ENCODE assay signal across 21 cellular contexts in the genomic region with DNA sequence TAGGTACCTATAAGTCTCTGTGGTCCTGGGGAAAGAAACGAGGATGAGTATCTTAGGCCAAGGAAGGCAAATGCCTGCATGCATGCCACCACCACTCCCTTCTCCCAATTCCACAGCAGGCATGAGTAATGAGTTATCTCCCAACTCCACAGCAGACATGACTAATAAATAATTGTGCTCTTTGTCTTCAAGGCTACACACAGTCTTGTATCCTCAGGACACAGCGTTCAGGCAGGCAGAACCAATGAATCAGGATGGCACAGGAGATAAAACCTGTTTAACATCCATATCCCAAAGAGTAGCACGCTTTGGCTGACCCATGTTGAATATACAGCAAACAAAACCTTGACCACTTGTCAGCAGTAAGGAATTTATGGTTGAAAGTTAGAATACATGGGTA.
"Had no signal": no experiment of that assay in that cellular context is flagged by ENCODE, and none has a peak within 500 bp of the region (broad histone marks: within the 10 kb centered on the region; RNA-seq: fewer than 3 reads in every experiment).

No MANE protein-coding gene starts in this region.

- ATAC-seq: activated CD4-positive, CD25-positive, alpha-beta regulatory T cell treated with anti-CD3 and anti-CD28 coated beads, Interleukin-2, amount 50 U/mL, for 24 hours; activated CD8-positive, alpha-beta T cell treated with anti-CD3 and anti-CD28 coated beads, Interleukin-2, amount 10 ng/mL, durations not matched to agents 7 days and 5 days; activated naive CD4-positive, alpha-beta T cell treated with anti-CD3 and anti-CD28 coated beads, Interleukin-2, amount 50 U/mL, for 72 hours; activated T-cell treated with anti-CD3 and anti-CD28 coated beads, Interleukin-2, amount 50 U/mL, for 72 hours; effector memory CD8-positive, alpha-beta T cell; gastrocnemius medialis; heart left ventricle; stimulated activated naive CD8-positive, alpha-beta T cell treated with anti-CD3 and anti-CD28 coated beads, Interleukin-15, Interleukin-2, amounts not matched to agents 100 U/mL and 50 U/mL, for 24 hours had no signal

- H3K27ac Mint-ChIP-seq: activated CD4-positive, alpha-beta T cell treated with anti-CD3 and anti-CD28 coated beads, Interleukin-2, amount 10 ng/mL, durations not matched to agents 7 days and 5 days; activated CD8-positive, alpha-beta T cell treated with anti-CD3 and anti-CD28 coated beads, Interleukin-2, amount 10 ng/mL, durations not matched to agents 7 days and 5 days; activated naive CD4-positive, alpha-beta T cell treated with anti-CD3 and anti-CD28 coated beads, Interleukin-2, amount 50 U/mL, for 72 hours; activated T-cell treated with anti-CD3 and anti-CD28 coated beads, Interleukin-2, amount 50 U/mL, for 72 hours; effector memory CD8-positive, alpha-beta T cell; memory B cell; T-helper 1 cell treated with Interleukin-12 subunit alpha and Interleukin-12 subunit beta and Interleukin-4 antibody, amounts not matched to agents 30 μg/mL and 1 μg/mL, for 36 hours had no signal

- DNase-seq: activated CD4-positive, alpha-beta T cell treated with anti-CD3 and anti-CD28 coated beads, Interleukin-2, amount 10 ng/mL, durations not matched to agents 7 days and 5 days; activated CD8-positive, alpha-beta memory T cell treated with anti-CD3 and anti-CD28 coated beads, Interleukin-2, amount 50 U/mL, for 4 hours; activated CD8-positive, alpha-beta T cell treated with anti-CD3 and anti-CD28 coated beads, Interleukin-2, amount 10 ng/mL, durations not matched to agents 7 days and 5 days; activated gamma-delta T cell; activated T-cell treated with anti-CD3 and anti-CD28 coated beads, Interleukin-2, amount 50 U/mL, for 72 hours; effector memory CD8-positive, alpha-beta T cell; gastrocnemius medialis; heart left ventricle; left ventricle myocardium inferior; naive B cell; stimulated activated CD4-positive, alpha-beta T cell treated with anti-CD3 and anti-CD28 coated beads, Interleukin-2, amount 100 ng/mL, for 24 hours; stimulated activated naive CD8-positive, alpha-beta T cell treated with anti-CD3 and anti-CD28 coated beads, Interleukin-15, Interleukin-2, amounts not matched to agents 100 U/mL and 50 U/mL, for 24 hours; substantia nigra; tibial artery had no signal

- H3K9me3 ChIP-seq: vagina had no signal

- H3K4me3 Mint-ChIP-seq: activated CD4-positive, alpha-beta T cell treated with anti-CD3 and anti-CD28 coated beads, Interleukin-2, amount 10 ng/mL, durations not matched to agents 7 days and 5 days; activated CD8-positive, alpha-beta T cell treated with anti-CD3 and anti-CD28 coated beads, Interleukin-2, amount 10 ng/mL, durations not matched to agents 7 days and 5 days; activated T-cell treated with anti-CD3 and anti-CD28 coated beads, Interleukin-2, amount 50 U/mL, for 72 hours; effector memory CD8-positive, alpha-beta T cell; memory B cell; naive B cell; neural crest cell; T-helper 1 cell treated with Interleukin-12 subunit alpha and Interleukin-12 subunit beta and Interleukin-4 antibody, amounts not matched to agents 30 μg/mL and 1 μg/mL, for 36 hours had no signal

- H3K4me1 Mint-ChIP-seq: activated CD4-positive, alpha-beta T cell treated with anti-CD3 and anti-CD28 coated beads, Interleukin-2, amount 10 ng/mL, durations not matched to agents 7 days and 5 days; memory B cell; naive B cell; neural crest cell had no signal

- H3K27me3 ChIP-seq: cardiac muscle cell, gastrocnemius medialis, vagina had no signal

- H3K4me3 ChIP-seq: cardiac muscle cell, gastrocnemius medialis, heart left ventricle, left ventricle myocardium inferior, tibial artery, vagina had no signal

- H3K4me1 ChIP-seq: gastrocnemius medialis, heart left ventricle, left ventricle myocardium inferior, tibial artery, vagina had no signal

- H3K27ac ChIP-seq: cardiac muscle cell, gastrocnemius medialis, heart left ventricle, left ventricle myocardium inferior, tibial artery, vagina had no signal

- H3K36me3 ChIP-seq: cardiac muscle cell, gastrocnemius medialis, heart left ventricle, left ventricle myocardium inferior, tibial artery, vagina had no signal
